8 cellular contexts compared by ENCODE assay signal in genomic region chr10:60731134-60731883, GRCh38.
DNase-seq lines count a peak whose midpoint lies in the region; ATAC-seq and TF ChIP-seq lines count a peak whose summit lies in the region.

No MANE protein-coding gene starts in this region.

- no peaks in the 10 kb centered on the region for H3K36me3 ChIP-seq in HEK293 (ENCODE audit: control insufficient read depth in 2 of 2, insufficient read depth in 1 of 2, low read length in 2 of 2)

- peak overlapping the region; percentile 4; the same call in 1 of the 2 replicates for H3K27ac ChIP-seq in HEK293 (ENCODE audit: extremely low read depth, low read depth, low read length)
- peak overlapping the region; percentile 65 for H3K27ac ChIP-seq in epithelial cell of prostate

- CTCF ChIA-PET in HEK293 (lab: Yijun Ruan, JAX): interaction anchor here (0.7 to 3.8 kb wide), 3 partner anchors 10 to 133 kb away, joined by 3 to 21 read pairs (median 3); no protein-coding TSS in a partner anchor

- H3K4me1 ChIP-seq in HEK293 (ENCODE audit: control insufficient read depth, insufficient read depth, low read length): peaks cover 9% of the 10 kb centered on the region; the same call in 1 of the 2 replicates

- peak; percentile 74 for ATAC-seq in GM18520 (IDR thresholded peaks at IDR 0.05; ENCODE audit: unreplicated experiment)

- no peak for TF ChIP-seq CTCF in HEK293 (tag by site-specific recombination; IDR thresholded peaks at IDR 0.05)

- DNase-seq in NOMO-1 treated with DMSO at 0.1 percent for 48 hours (lab: John Stamatoyannopoulos, UW; ENCODE audit: unreplicated experiment) (peak; percentile 55), epithelial cell of prostate (ENCODE audit: low read depth, low spot score) (no peak), NCI-H1092 treated with DMSO at 0.1 percent for 48 hours (lab: John Stamatoyannopoulos, UW) (no peak), SIG-M5 treated with dmso at 0.1 percent for 504 hours (lab: John Stamatoyannopoulos, UW; ENCODE audit: unreplicated experiment) (no peak), midbrain (lab: John Stamatoyannopoulos, UW) (no peak), AG08395 (ENCODE audit: low spot score) (no peak)

- POLR2A ChIA-PET in HEK293 (lab: Yijun Ruan, JAX): no interaction called here

- no peaks in the 10 kb centered on the region for H3K9me3 ChIP-seq in HEK293 (ENCODE audit: control insufficient read depth, insufficient read depth, low read depth, low read length)

- H3K4me3 ChIP-seq in HEK293 (ENCODE audit: low read depth, low read length): peak overlapping the region; percentile 6

TF ChIP-seq in HEK293, 187 proteins besides CTCF, POLR2A, EP300 and RAD21:
- TF ChIP-seq SCRT1 (tag by site-specific recombination; IDR thresholded peaks at IDR 0.05; ENCODE audit: borderline replicate concordance): no peak
- peak; percentile 97 for TF ChIP-seq ZNF600 (tag by site-specific recombination; IDR thresholded peaks at IDR 0.05)
- TF ChIP-seq ZNF23 (tag by site-specific recombination; IDR thresholded peaks at IDR 0.05; ENCODE audit: borderline replicate concordance): no peak
- peak; percentile 61 for TF ChIP-seq PRDM1 (tag by site-specific recombination; IDR thresholded peaks at IDR 0.05)
